In the genomic region with DNA sequence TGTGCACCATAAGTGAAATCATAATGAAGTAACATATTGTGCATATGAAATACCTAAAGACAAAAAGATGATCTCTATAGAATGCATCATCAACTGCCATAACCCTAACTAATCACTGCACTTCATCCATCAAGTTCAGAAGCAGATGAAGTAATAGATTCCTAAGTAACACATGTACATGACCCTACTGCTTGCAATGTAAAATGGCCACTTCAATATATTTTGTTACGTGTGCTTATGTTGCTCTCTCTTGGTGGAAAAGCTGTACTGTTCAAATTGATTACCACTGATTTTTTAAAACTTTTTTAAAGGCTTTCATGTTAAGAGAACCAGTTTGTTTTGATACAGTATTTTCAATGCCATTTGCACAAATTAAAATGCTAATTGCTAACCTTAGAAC, we compare ENCODE assay signal across 9 cellular contexts.
A peak's percentile ranks its signal among the peaks of the same experiment; 100 is the strongest.
DNase-seq lines count a peak whose midpoint lies in the region; ATAC-seq, FAIRE-seq and TF ChIP-seq lines count a peak whose summit lies in the region.
"Had no signal": no experiment of that assay in that cellular context is flagged by ENCODE, and none has a peak within 500 bp of the region (broad histone marks: within the 10 kb centered on the region; RNA-seq: fewer than 3 reads in every experiment).

No MANE protein-coding gene starts in this region.

- H3K4me3 ChIP-seq in small intestine (ENCODE audit: low read depth in 1 of 2, low read length in 2 of 2), result no peak overlapping the region

- FAIRE-seq in small intestine (lab: Jason Lieb, UNC) (no peak), RCC 7860 (lab: Jason Lieb, UNC) (no peak)

- ATAC-seq in HG02588 (IDR thresholded peaks at IDR 0.05; ENCODE audit: unreplicated experiment), result no peak

- no peak overlapping the region for H3K27ac ChIP-seq in small intestine (ENCODE audit: low read depth in 1 of 2, low read length in 1 of 2)
- H3K27ac ChIP-seq: neutrophil had no signal

- H3K36me3 ChIP-seq in small intestine (ENCODE audit: control insufficient read depth in 2 of 2, insufficient read depth in 2 of 2, low read length in 2 of 2), result no peaks in the 10 kb centered on the region
- H3K36me3 ChIP-seq: neutrophil had no signal

- no peaks in the 10 kb centered on the region for H3K9me3 ChIP-seq in small intestine (ENCODE audit: control insufficient read depth, low read depth)
- H3K9me3 ChIP-seq: neutrophil had no signal

- H3K4me1 ChIP-seq in small intestine (ENCODE audit: control insufficient read depth in 2 of 2, insufficient read depth in 1 of 2, low read depth in 1 of 2, low read length in 1 of 2), result no peaks in the 10 kb centered on the region

- DNase-seq in NCI-H1694 treated with DMSO at 0.1 percent for 48 hours (lab: John Stamatoyannopoulos, UW) (peak; percentile 61), NCI-H1694 (lab: John Stamatoyannopoulos, UW) (no peak), NCI-H526 treated with DMSO at 0.1 percent for 48 hours (lab: John Stamatoyannopoulos, UW) (peak; percentile 24), erythroblast (lab: John Stamatoyannopoulos, UW) (peak; percentile 4 to 5), small intestine (peak; percentile 18), RCC 7860 (ENCODE audit: low spot score) (no peak), SHP77 treated with DMSO at 0.1 percent for 48 hours (lab: John Stamatoyannopoulos, UW) (no peak)

- TF ChIP-seq POLR2A in erythroblast (IDR thresholded peaks at IDR 0.05; ENCODE audit: low read length), result no peak

- 72 to 80% (median 76%) methylated on average over 1 of the region's 1 CpG for WGBS in small intestine, 3 donors

- H3K27me3 ChIP-seq in small intestine (ENCODE audit: control insufficient read depth in 2 of 2, insufficient read depth in 2 of 2, low read length in 2 of 2), result no peaks in the 10 kb centered on the region

Comparison
In these comparisons a context has a peak if more than half of its experiments do, and no peak if none do; other contexts are left out.
1. DNase-seq: peak in NCI-H1694 treated with DMSO at 0.1 percent for 48 hours (single experiment), NCI-H526 treated with DMSO at 0.1 percent for 48 hours (single experiment), erythroblast (2 of 2) and small intestine (single experiment); none in NCI-H1694 (single experiment), RCC 7860 (single experiment) and SHP77 treated with DMSO at 0.1 percent for 48 hours (single experiment).